In genomic region chr12:27550653-27550975, GRCh38 we compare ENCODE assay signal across 14 cellular contexts. TPM values are rescaled to one million over a fixed set of nuclear protein-coding genes. Genes with fewer than 3 reads are reported as not detected.
DNase-seq lines count a peak whose midpoint lies in the region; ATAC-seq and TF ChIP-seq lines count a peak whose summit lies in the region.
"Had no signal": no experiment of that assay in that cellular context is flagged by ENCODE, and none has a peak within 500 bp of the region (broad histone marks: within the 10 kb centered on the region; RNA-seq: fewer than 3 reads in every experiment).

No MANE protein-coding gene starts in this region.

- 29 to 39% methylated on average over 4 of the region's 4 CpGs for WGBS in esophagus squamous epithelium, 2 donors

- H4K20me1 ChIP-seq in BLaER1 = peaks cover 17% of the 10 kb centered on the region; the same call in 1 of the 2 replicates

- H3K4me1 ChIP-seq in BLaER1 = peaks cover 86% of the 10 kb centered on the region
- peaks cover 40% of the 10 kb centered on the region for H3K4me1 ChIP-seq in RWPE2 (ENCODE audit: insufficient read depth, poor library complexity, severe bottlenecking)
- peaks cover 36 to 99% (median 50%) of the 10 kb centered on the region in 3 donors for H3K4me1 ChIP-seq in esophagus squamous epithelium
- peaks cover 76 to 81% of the 10 kb centered on the region in 2 donors for H3K4me1 ChIP-seq in gastrocnemius medialis

- H3K4me3 Mint-ChIP-seq in nephron progenitor cell = no peak overlapping the region
- H3K4me3 Mint-ChIP-seq: central memory CD8-positive, alpha-beta T cell had no signal

- H3K27ac Mint-ChIP-seq in nephron progenitor cell = no peak overlapping the region

- no peaks in the 10 kb centered on the region for H3K27me3 ChIP-seq in BLaER1
- no peaks in the 10 kb centered on the region for H3K27me3 ChIP-seq in RWPE2 (ENCODE audit: insufficient read depth, poor library complexity, severe bottlenecking)
- no peaks in the 10 kb centered on the region for H3K27me3 ChIP-seq in esophagus squamous epithelium
- no peaks in the 10 kb centered on the region for H3K27me3 ChIP-seq in gastrocnemius medialis

- DNase-seq in RWPE2 (ENCODE audit: low spot score) (no peak), esophagus squamous epithelium (lab: John Stamatoyannopoulos, UW) (no peak), gastrocnemius medialis (no peak), DMS 273 treated with DMSO at 0.1 percent for 48 hours (lab: John Stamatoyannopoulos, UW) (no peak), nephron progenitor cell (no peak), GM19240 (ENCODE audit: insufficient read length, low spot score) (no peak)
- DNase-seq: activated naive CD4-positive, alpha-beta T cell; HCEC 1CT; stimulated activated CD4-positive, alpha-beta T cell treated with anti-CD3 and anti-CD28 coated beads, Interleukin-15, amount 100 ng/mL, for 24 hours; WERI-Rb-1 had no signal

- TF ChIP-seq CTCF in RWPE2 (IDR thresholded peaks at IDR 0.05; ENCODE audit: poor library complexity, severe bottlenecking) (no peak), esophagus squamous epithelium (IDR thresholded peaks at IDR 0.05) (no peak), gastrocnemius medialis (IDR thresholded peaks at IDR 0.05 in 4 of 5, conservative IDR thresholded peaks at IDR 0.05 in 1 of 5) (no peak), nephron progenitor cell (IDR thresholded peaks at IDR 0.05) (no peak)

- H3K9ac ChIP-seq in BLaER1 = peak overlapping the region; percentile 46

- peak overlapping the region; percentile 60 for H3K27ac ChIP-seq in BLaER1
- peak overlapping the region; percentile 96 for H3K27ac ChIP-seq in RWPE2 (ENCODE audit: poor library complexity, severe bottlenecking)
- peak overlapping the region; percentile 86 to 88 (median 88) for H3K27ac ChIP-seq in esophagus squamous epithelium
- H3K27ac ChIP-seq in gastrocnemius medialis = peak overlapping the region; percentile 68 to 86 (median 74)
- H3K27ac ChIP-seq: WERI-Rb-1 had no signal

- peak overlapping the region; percentile 81 for H3K4me2 ChIP-seq in BLaER1

- H3K4me3 ChIP-seq in BLaER1 = 0 out of 2 replicates have a peak overlapping the region, but pooled peaks have one; percentile 15
- H3K4me3 ChIP-seq in RWPE2 (ENCODE audit: severe bottlenecking) = no peak overlapping the region
- H3K4me3 ChIP-seq in esophagus squamous epithelium = no peak overlapping the region
- H3K4me3 ChIP-seq in gastrocnemius medialis = no peak overlapping the region

- in situ Hi-C loops in gastrocnemius medialis (cut with MboI; ENCODE audit: low sequenced_read_pairs in 4 of 4) = no loop called here

- peaks cover 18% of the 10 kb centered on the region for H3K36me3 Mint-ChIP-seq in nephron progenitor cell (ENCODE audit: low read depth)

- H3K36me3 ChIP-seq in BLaER1 (peaks cover 5% of the 10 kb centered on the region), RWPE2 (ENCODE audit: low read depth) (no peaks in the 10 kb centered on the region), esophagus squamous epithelium (no peaks in the 10 kb centered on the region), gastrocnemius medialis (no peaks in the 10 kb centered on the region)
- H3K36me3 ChIP-seq: thoracic aorta, WERI-Rb-1 had no signal

- intact Hi-C loops in esophagus squamous epithelium (cut with DNase I) (no loop called here), gastrocnemius medialis (cut with DNase I; ENCODE audit: low total_unique reads) (no loop called here)

- ATAC-seq in RWPE2 (ENCODE audit: low read depth) (no peak), gastrocnemius medialis (no peak), HG03442 (IDR thresholded peaks at IDR 0.05; ENCODE audit: unreplicated experiment) (no peak)

- H3K27me3 Mint-ChIP-seq in nephron progenitor cell (ENCODE audit: low read depth, poor library complexity) = no peaks in the 10 kb centered on the region

- H3K9me3 ChIP-seq in BLaER1 = peaks cover 9% of the 10 kb centered on the region; the same call in 1 of the 2 replicates
- no peaks in the 10 kb centered on the region for H3K9me3 ChIP-seq in RWPE2 (ENCODE audit: severe bottlenecking)
- H3K9me3 ChIP-seq in esophagus squamous epithelium = no peaks in the 10 kb centered on the region
- H3K9me3 ChIP-seq in gastrocnemius medialis = no peaks in the 10 kb centered on the region
- H3K9me3 ChIP-seq: thoracic aorta had no signal

- H3K9me3 Mint-ChIP-seq in nephron progenitor cell = no peaks in the 10 kb centered on the region
- H3K9me3 Mint-ChIP-seq: central memory CD8-positive, alpha-beta T cell had no signal

- no peak for TF ChIP-seq POLR2A in esophagus squamous epithelium (IDR thresholded peaks at IDR 0.05)
- TF ChIP-seq POLR2A in gastrocnemius medialis (IDR thresholded peaks at IDR 0.05) = no peak

- H3K4me1 Mint-ChIP-seq in nephron progenitor cell = peaks cover 70% of the 10 kb centered on the region
- H3K4me1 Mint-ChIP-seq: central memory CD8-positive, alpha-beta T cell had no signal

RNA-seq across cellular contexts. Expression of gene PPFIBP1, which starts 26.6 kb away (rescaled TPM):
- total RNA-seq in esophagus squamous epithelium (10 to 100 TPM; 41.9 to 62.6 (median 46.7) TPM), gastrocnemius medialis (10 to 100 TPM; 18.3 to 33.2 (median 27.4) TPM)
